In the genomic region with DNA sequence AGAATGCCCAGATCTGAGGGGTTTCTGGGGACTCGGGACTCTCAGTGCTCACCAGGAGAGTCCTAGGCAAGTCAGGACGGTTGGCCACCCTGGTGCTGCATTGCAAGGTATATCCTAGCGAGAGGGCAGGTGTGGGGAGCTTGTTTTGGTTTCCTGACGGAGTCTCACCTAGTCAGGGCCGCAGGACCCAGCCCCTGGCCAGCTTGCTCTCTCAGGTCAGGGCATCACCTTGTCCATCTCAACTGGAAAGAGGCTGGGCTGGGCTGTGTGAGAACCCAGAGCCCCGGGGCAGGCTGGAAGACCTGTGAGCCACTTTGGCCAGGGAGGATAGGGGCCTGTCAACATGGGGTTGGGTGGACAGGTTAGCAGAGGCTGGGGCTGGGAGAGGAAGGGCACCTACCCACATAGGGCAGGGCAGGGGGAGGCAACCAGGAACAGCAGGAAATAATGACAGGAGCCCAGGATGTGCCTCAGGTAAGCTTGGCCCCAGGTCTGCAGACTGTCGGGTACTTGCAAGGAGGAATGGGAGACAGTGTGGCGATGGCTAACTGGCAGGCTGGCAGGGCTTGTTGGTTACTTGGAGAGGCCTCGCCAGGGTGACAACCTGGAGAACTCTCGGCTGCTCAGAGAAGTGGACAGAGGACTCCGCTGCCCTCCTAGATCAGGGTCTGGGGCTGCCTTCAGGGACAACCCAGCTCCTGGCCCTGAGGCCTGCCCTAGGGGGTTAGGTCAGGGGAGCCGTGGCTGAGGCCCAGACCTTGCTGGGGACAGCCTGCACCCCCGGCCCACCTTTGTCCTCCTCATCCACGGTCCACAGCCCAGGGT, we compare ENCODE assay signal across 10 cellular contexts. TPM values are rescaled to one million over a fixed set of nuclear protein-coding genes. Genes with fewer than 3 reads are reported as not detected.
DNase-seq lines count a peak whose midpoint lies in the region; ATAC-seq and TF ChIP-seq lines count a peak whose summit lies in the region.
"Had no signal": no experiment of that assay in that cellular context is flagged by ENCODE, and none has a peak within 500 bp of the region (broad histone marks: within the 10 kb centered on the region; RNA-seq: fewer than 3 reads in every experiment).

No MANE protein-coding gene starts in this region.

- peaks cover 11% of the 10 kb centered on the region for H3K36me3 Mint-ChIP-seq in activated CD8-positive, alpha-beta memory T cell treated with anti-CD3 and anti-CD28 coated beads, Interleukin-2, amount 10 ng/mL, durations not matched to agents 7 days and 5 days
- H3K36me3 Mint-ChIP-seq in stimulated activated memory B cell treated with anti-CD40 and anti-IgM and Interleukin-4, amounts not matched to agents 10 μg/mL and 1 μg/mL and 100 μg/mL, for 72 hours = no peaks in the 10 kb centered on the region

- intact Hi-C loops in esophagus squamous epithelium (cut with DNase I) = no loop called here

- WGBS in esophagus squamous epithelium, 2 donors = 70 to 75% methylated on average over 5 to 12 of the region's 14 CpGs

- H3K4me3 Mint-ChIP-seq in activated CD8-positive, alpha-beta memory T cell treated with anti-CD3 and anti-CD28 coated beads, Interleukin-2, amount 10 ng/mL, durations not matched to agents 7 days and 5 days = no peak overlapping the region
- no peak overlapping the region for H3K4me3 Mint-ChIP-seq in stimulated activated memory B cell treated with anti-CD40 and anti-IgM and Interleukin-4, amounts not matched to agents 10 μg/mL and 1 μg/mL and 100 μg/mL, for 72 hours

- no peaks in the 10 kb centered on the region for H3K36me3 ChIP-seq in RWPE2 (ENCODE audit: low read depth)
- H3K36me3 ChIP-seq in esophagus squamous epithelium = no peaks in the 10 kb centered on the region
- H3K36me3 ChIP-seq: heart left ventricle had no signal

- H3K27me3 ChIP-seq in RWPE2 (ENCODE audit: insufficient read depth, poor library complexity, severe bottlenecking) = no peaks in the 10 kb centered on the region
- H3K27me3 ChIP-seq in esophagus squamous epithelium = no peaks in the 10 kb centered on the region
- H3K27me3 ChIP-seq: dorsolateral prefrontal cortex, heart left ventricle had no signal

- peaks cover 74% of the 10 kb centered on the region for H3K4me1 Mint-ChIP-seq in activated CD8-positive, alpha-beta memory T cell treated with anti-CD3 and anti-CD28 coated beads, Interleukin-2, amount 10 ng/mL, durations not matched to agents 7 days and 5 days
- peaks cover 79% of the 10 kb centered on the region for H3K4me1 Mint-ChIP-seq in stimulated activated memory B cell treated with anti-CD40 and anti-IgM and Interleukin-4, amounts not matched to agents 10 μg/mL and 1 μg/mL and 100 μg/mL, for 72 hours

- H3K4me1 ChIP-seq in RWPE2 (ENCODE audit: insufficient read depth, poor library complexity, severe bottlenecking) (peaks cover 63% of the 10 kb centered on the region), esophagus squamous epithelium (peaks cover 64 to 93% (median 75%) of the 10 kb centered on the region in 3 donors)

- H3K4me3 ChIP-seq in RWPE2 (ENCODE audit: severe bottlenecking) (no peak overlapping the region), esophagus squamous epithelium (no peak overlapping the region)
- H3K4me3 ChIP-seq: dorsolateral prefrontal cortex, heart left ventricle had no signal

- no peak for DNase-seq in activated CD8-positive, alpha-beta memory T cell treated with anti-CD3 and anti-CD28 coated beads, Interleukin-2, amount 10 ng/mL, durations not matched to agents 7 days and 5 days
- no peak for DNase-seq in activated CD8-positive, alpha-beta memory T cell treated with anti-CD3 and anti-CD28 coated beads, Interleukin-2, amount 50 U/mL, for 4 hours
- DNase-seq in RWPE2 (ENCODE audit: low spot score) (no peak), esophagus squamous epithelium (lab: John Stamatoyannopoulos, UW) (no peak), NCI-H1694 (lab: John Stamatoyannopoulos, UW) (no peak)
- DNase-seq: dorsolateral prefrontal cortex had no signal

- no peaks in the 10 kb centered on the region for H3K27me3 Mint-ChIP-seq in activated CD8-positive, alpha-beta memory T cell treated with anti-CD3 and anti-CD28 coated beads, Interleukin-2, amount 10 ng/mL, durations not matched to agents 7 days and 5 days
- no peaks in the 10 kb centered on the region for H3K27me3 Mint-ChIP-seq in stimulated activated memory B cell treated with anti-CD40 and anti-IgM and Interleukin-4, amounts not matched to agents 10 μg/mL and 1 μg/mL and 100 μg/mL, for 72 hours

- no peaks in the 10 kb centered on the region for H3K9me3 ChIP-seq in RWPE2 (ENCODE audit: severe bottlenecking)
- H3K9me3 ChIP-seq in esophagus squamous epithelium = no peaks in the 10 kb centered on the region
- H3K9me3 ChIP-seq: heart left ventricle had no signal

- H3K9me3 Mint-ChIP-seq in activated CD8-positive, alpha-beta memory T cell treated with anti-CD3 and anti-CD28 coated beads, Interleukin-2, amount 10 ng/mL, durations not matched to agents 7 days and 5 days (ENCODE audit: low read depth) = no peaks in the 10 kb centered on the region
- no peaks in the 10 kb centered on the region for H3K9me3 Mint-ChIP-seq in stimulated activated memory B cell treated with anti-CD40 and anti-IgM and Interleukin-4, amounts not matched to agents 10 μg/mL and 1 μg/mL and 100 μg/mL, for 72 hours

- no peak for ATAC-seq in activated CD8-positive, alpha-beta memory T cell treated with anti-CD3 and anti-CD28 coated beads, Interleukin-2, amount 10 ng/mL, durations not matched to agents 7 days and 5 days
- ATAC-seq in RWPE2 (ENCODE audit: low read depth) (no peak), GM19023 (IDR thresholded peaks at IDR 0.05; ENCODE audit: unreplicated experiment) (no peak), HG03095 (IDR thresholded peaks at IDR 0.05; ENCODE audit: unreplicated experiment) (no peak)
- no peak for ATAC-seq in stimulated activated memory B cell treated with anti-CD40 and anti-IgM and Interleukin-4, amounts not matched to agents 10 μg/mL and 1 μg/mL and 100 μg/mL, for 72 hours
- ATAC-seq: heart left ventricle had no signal

- H3K27ac Mint-ChIP-seq in activated CD8-positive, alpha-beta memory T cell treated with anti-CD3 and anti-CD28 coated beads, Interleukin-2, amount 10 ng/mL, durations not matched to agents 7 days and 5 days = peak overlapping the region; percentile 100
- peak overlapping the region; percentile 96 for H3K27ac Mint-ChIP-seq in stimulated activated memory B cell treated with anti-CD40 and anti-IgM and Interleukin-4, amounts not matched to agents 10 μg/mL and 1 μg/mL and 100 μg/mL, for 72 hours

- no peak for TF ChIP-seq POLR2A in esophagus squamous epithelium (IDR thresholded peaks at IDR 0.05)

- TF ChIP-seq CTCF in RWPE2 (IDR thresholded peaks at IDR 0.05; ENCODE audit: poor library complexity, severe bottlenecking) (no peak), esophagus squamous epithelium (IDR thresholded peaks at IDR 0.05) (no peak)

- H3K27ac ChIP-seq in RWPE2 (ENCODE audit: poor library complexity, severe bottlenecking) (peak overlapping the region; percentile 99), esophagus squamous epithelium (peak overlapping the region; percentile 88 to 95 (median 92))
- H3K27ac ChIP-seq: heart left ventricle had no signal

- CTCF ChIA-PET in activated CD8-positive, alpha-beta memory T cell treated with anti-CD3 and anti-CD28 coated beads, Interleukin-2, amount 10 ng/mL, durations not matched to agents 7 days and 5 days (lab: Charles Lee) = interaction anchor here (1.8 to 10.8 kb wide), 3 partner anchors 9 to 48 kb away, joined by 3 to 98 read pairs (median 6); no protein-coding TSS in a partner anchor

RNA-seq across cellular contexts. Expression of a gene that starts 31.4 kb away (rescaled TPM):
- 10 to 100 TPM; 25.5 to 31.4 TPM for total RNA-seq in activated CD8-positive, alpha-beta memory T cell treated with anti-CD3 and anti-CD28 coated beads, Interleukin-2, amount 10 ng/mL, durations not matched to agents 7 days and 5 days
- total RNA-seq in esophagus squamous epithelium = 10 to 100 TPM; 22.7 to 34.0 (median 23.8) TPM

RNA-seq across cellular contexts. Expression of a gene that starts 49.6 kb away (rescaled TPM):
- total RNA-seq in activated CD8-positive, alpha-beta memory T cell treated with anti-CD3 and anti-CD28 coated beads, Interleukin-2, amount 10 ng/mL, durations not matched to agents 7 days and 5 days = 100 to 1,000 TPM; 291 to 293 TPM
- 100 to 1,000 TPM in 3 of 4 donors, 10 to 100 TPM in 1; 49.4 to 384 (median 138) TPM for total RNA-seq in esophagus squamous epithelium
